In the genomic region with DNA sequence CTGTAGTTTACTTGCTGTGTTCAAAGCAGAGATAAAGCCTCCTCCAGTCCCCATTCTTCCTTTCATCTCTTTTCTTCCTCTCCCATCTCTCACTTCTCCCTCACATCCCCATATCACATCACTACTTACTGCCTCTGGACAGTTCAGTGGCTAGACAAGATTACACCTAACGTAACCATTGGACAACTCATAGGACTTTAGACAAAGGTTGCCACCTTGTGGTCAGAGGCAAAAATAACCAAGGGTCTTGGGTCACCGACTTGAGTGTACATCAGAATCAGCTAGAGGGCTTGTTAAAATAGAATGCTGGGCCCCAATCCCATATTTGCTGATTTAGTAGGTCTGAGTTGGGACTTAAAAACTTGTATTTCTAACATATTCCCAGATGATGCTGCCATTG, we compare ENCODE assay signal across 8 cellular contexts.
A peak's percentile ranks its signal among the peaks of the same experiment; 100 is the strongest.
DNase-seq lines count a peak whose midpoint lies in the region; ATAC-seq, FAIRE-seq and TF ChIP-seq lines count a peak whose summit lies in the region.

No MANE protein-coding gene starts in this region.

- H3K23ac ChIP-seq in H1 (ENCODE audit: insufficient read length) = no peak overlapping the region

- no peaks in the 10 kb centered on the region for H3K4me1 ChIP-seq in H1 (replicated peaks in 1 of 4; ENCODE audit: control insufficient read depth in 3 of 4, insufficient read depth in 4 of 4, low read length in 3 of 4)
- no peaks in the 10 kb centered on the region for H3K4me1 ChIP-seq in naive thymus-derived CD4-positive, alpha-beta T cell (ENCODE audit: control insufficient read depth in 2 of 2, insufficient read depth in 2 of 2, low read length in 2 of 2)

- no peaks in the 10 kb centered on the region for H3K79me2 ChIP-seq in H1 (ENCODE audit: control insufficient read depth in 1 of 2, insufficient read depth in 2 of 2, low read length in 2 of 2)

- no peaks in the 10 kb centered on the region for H3K9me3 ChIP-seq in H1 (ENCODE audit: insufficient read depth in 2 of 2, low read depth in 1 of 2, low read length in 1 of 2)
- H3K9me3 ChIP-seq in naive thymus-derived CD4-positive, alpha-beta T cell (ENCODE audit: control insufficient read depth in 2 of 3, low read length in 3 of 3) = no peaks in the 10 kb centered on the region

- H3K4ac ChIP-seq in H1 (replicated peaks; ENCODE audit: insufficient read length, low read depth, low read length) = no peak overlapping the region

- no peak overlapping the region for H2BK120ac ChIP-seq in H1 (replicated peaks; ENCODE audit: low read depth, low read length)

- no peak overlapping the region for H3K14ac ChIP-seq in H1 (ENCODE audit: insufficient read length)

- H4K5ac ChIP-seq in H1 (ENCODE audit: insufficient read length, low read depth, low read length) = no peak overlapping the region

- H3K4me1 Mint-ChIP-seq in naive thymus-derived CD4-positive, alpha-beta T cell = peaks cover 0 to 1% (median 0%) of the 10 kb centered on the region in 7 donors

- no peak overlapping the region for H3K18ac ChIP-seq in H1 (ENCODE audit: extremely low read depth, low read length)

- H3K56ac ChIP-seq in H1 (replicated peaks; ENCODE audit: insufficient read length, low read depth, low read length) = no peak overlapping the region

- H2BK20ac ChIP-seq in H1 (ENCODE audit: low read length) = no peak overlapping the region

- no peaks in the 10 kb centered on the region for H3K36me3 Mint-ChIP-seq in naive thymus-derived CD4-positive, alpha-beta T cell

- H2BK12ac ChIP-seq in H1 (ENCODE audit: low read depth, low read length) = no peak overlapping the region

- H4K91ac ChIP-seq in H1 (replicated peaks; ENCODE audit: insufficient read length, low read length) = no peak overlapping the region

- no peak overlapping the region for H2BK5ac ChIP-seq in H1 (ENCODE audit: low read depth, low read length)

- no peak overlapping the region for H3K4me3 Mint-ChIP-seq in naive thymus-derived CD4-positive, alpha-beta T cell

- peak in 2 of 3 experiments; percentile 55 to 59; a peak in 3 of 4 replicates for TF ChIP-seq CTCF in H1 (IDR thresholded peaks at IDR 0.05; ENCODE audit: control extremely low read depth in 1 of 3, insufficient read depth in 1 of 3, low read depth in 1 of 3, low read length in 3 of 3)

- POLR2A ChIA-PET in H1 (lab: Charles Lee; ENCODE audit: partially characterized antibody) = interaction anchor here (1.1 to 1.2 kb wide), 2 partner anchors 15 kb away, joined by 3 to 4 read pairs; no protein-coding TSS in a partner anchor
- POLR2A ChIA-PET in naive thymus-derived CD4-positive, alpha-beta T cell (lab: Charles Lee) = no interaction called here

- no peaks in the 10 kb centered on the region for H3K9me3 Mint-ChIP-seq in naive thymus-derived CD4-positive, alpha-beta T cell

- peaks cover 0 to 16% (median 6%) of the 10 kb centered on the region in 4 experiments; a peak in 3 of 7 replicates for H3K27me3 ChIP-seq in H1 (replicated peaks in 1 of 4; ENCODE audit: control insufficient read depth in 3 of 4, extremely low read depth in 1 of 4, insufficient read depth in 3 of 4, low read length in 3 of 4)
- H3K27me3 ChIP-seq in naive thymus-derived CD4-positive, alpha-beta T cell (ENCODE audit: control insufficient read depth in 2 of 2, insufficient read depth in 2 of 2, low read length in 2 of 2) = no peaks in the 10 kb centered on the region

- peak; percentile 41 for DNase-seq in D341Med (ENCODE audit: low spot score)
- peak; percentile 48 for DNase-seq in LoVo (ENCODE audit: low spot score)
- no peak for DNase-seq in H1 (ENCODE audit: low read depth in 1 of 2, low spot score in 2 of 2)
- peak in 6 of 9 donors; percentile 7 to 45 (median 27) for DNase-seq in naive thymus-derived CD4-positive, alpha-beta T cell
- no peak for DNase-seq in T1000 (lab: John Stamatoyannopoulos, UW)

- H3K79me1 ChIP-seq in H1 (ENCODE audit: low read depth, low read length) = no peaks in the 10 kb centered on the region

- CTCF ChIA-PET in H1 (lab: Charles Lee; ENCODE audit: partially characterized antibody) = interaction anchor here (0.6 to 2.0 kb wide), 12 partner anchors 9 to 479 kb away, joined by 3 to 7 read pairs (median 4); no protein-coding TSS in a partner anchor
- CTCF ChIA-PET in naive thymus-derived CD4-positive, alpha-beta T cell (lab: Charles Lee) = interaction anchor here (0.7 kb wide), 1 partner anchor 10 kb away, joined by 3 read pairs; no protein-coding TSS in a partner anchor

- peak; percentile 50 for ATAC-seq in GM18873 (IDR thresholded peaks at IDR 0.05; ENCODE audit: low FRiP score, unreplicated experiment)
- ATAC-seq in SK-N-SH treated with all-trans-retinoic acid at 6 μM for 48 hours = peak; percentile 97
- no peak for ATAC-seq in naive thymus-derived CD4-positive, alpha-beta T cell
- no peak for ATAC-seq in activated CD4-positive, CD25-positive, alpha-beta regulatory T cell treated with anti-CD3 and anti-CD28 coated beads, Interleukin-2, amount 50 U/mL, for 24 hours

- 21% methylated on average over 2 of the region's 2 CpGs; no CpG with 5 or more reads in 1 of the 2 experiments for WGBS in H1 (ENCODE audit: extremely low coverage in 1 of 2, insufficient coverage in 1 of 2, insufficient read length in 1 of 2, insufficient replicate concordance in 2 of 2, low coverage in 1 of 2, low lambda C conversion rate in 2 of 2, missing lambda C conversion rate in 1 of 2), 2 experiments

- peaks cover 0 to 12% (median 4%) of the 10 kb centered on the region in 5 donors for H3K27me3 Mint-ChIP-seq in naive thymus-derived CD4-positive, alpha-beta T cell

- no peak overlapping the region for H4K8ac ChIP-seq in H1 (ENCODE audit: extremely low read depth, insufficient read depth, low read length)

- no peak for TF ChIP-seq POLR2A in H1 (IDR thresholded peaks at IDR 0.05; ENCODE audit: control extremely low read depth in 1 of 2, low read depth in 2 of 2, low read length in 2 of 2)

- no peak for TF ChIP-seq EP300 in H1 (IDR thresholded peaks at IDR 0.05; ENCODE audit: borderline replicate concordance in 1 of 2, low read depth in 2 of 2, low read length in 2 of 2)

- H2BK15ac ChIP-seq in H1 (ENCODE audit: low read length) = no peak overlapping the region

- peak; percentile 57 for FAIRE-seq in H1 (lab: Jason Lieb, UNC)

- H2AFZ ChIP-seq in H1 (ENCODE audit: low read length) = no peak overlapping the region

- no peaks in the 10 kb centered on the region for H4K20me1 ChIP-seq in H1 (replicated peaks in 1 of 2; ENCODE audit: control insufficient read depth in 1 of 2, insufficient read depth in 2 of 2, low read length in 2 of 2)

- no peaks in the 10 kb centered on the region for H3K23me2 ChIP-seq in H1 (ENCODE audit: low read depth, low read length)

- no peak overlapping the region for H3K27ac ChIP-seq in H1 (ENCODE audit: low read depth, low read length)
- no peak overlapping the region for H3K27ac ChIP-seq in naive thymus-derived CD4-positive, alpha-beta T cell (ENCODE audit: low read depth, low read length)

- peak; percentile 72 to 82 for TF ChIP-seq RAD21 in H1 (IDR thresholded peaks at IDR 0.05 in 1 of 2, conservative IDR thresholded peaks at IDR 0.05 in 1 of 2; ENCODE audit: low read depth in 2 of 2, low read length in 2 of 2)

- H3K36me3 ChIP-seq in H1 (ENCODE audit: control insufficient read depth in 2 of 4, insufficient read depth in 4 of 4, low read length in 3 of 4) = no peaks in the 10 kb centered on the region; a peak in 1 of 8 replicates
- H3K36me3 ChIP-seq in naive thymus-derived CD4-positive, alpha-beta T cell (ENCODE audit: control insufficient read depth in 2 of 3, insufficient read depth in 3 of 3, low read length in 3 of 3) = no peaks in the 10 kb centered on the region

- no peak overlapping the region for H3K4me2 ChIP-seq in H1 (ENCODE audit: insufficient read depth in 1 of 2, low read depth in 2 of 2, low read length in 2 of 2)

- intact Hi-C loops in naive thymus-derived CD4-positive, alpha-beta T cell (cut with micrococcal nuclease) = loop anchor here (1.0 to 10.0 kb wide), 4 partner anchors 478 to 696 kb away; no protein-coding TSS in a partner anchor

- no peak overlapping the region for H3K9ac ChIP-seq in H1 (replicated peaks in 1 of 4; ENCODE audit: extremely low read depth in 1 of 4, low read depth in 3 of 4, low read length in 3 of 4)

- no peak overlapping the region for H3K4me3 ChIP-seq in H1 (ENCODE audit: extremely low read depth in 1 of 4, insufficient read depth in 2 of 4, low read depth in 3 of 4, low read length in 4 of 4)
- H3K4me3 ChIP-seq in naive thymus-derived CD4-positive, alpha-beta T cell (ENCODE audit: low read length) = no peak overlapping the region

- no peak overlapping the region for H2AK5ac ChIP-seq in H1 (ENCODE audit: low read depth, low read length)

- peak overlapping the region in 1 of 9 donors; percentile 2 for H3K27ac Mint-ChIP-seq in naive thymus-derived CD4-positive, alpha-beta T cell

TF ChIP-seq in SK-N-SH treated with all-trans-retinoic acid at 6 μM for 48 hours, 23 proteins besides CTCF, POLR2A, EP300 and RAD21 (continues in another document):
- TF ChIP-seq ZFP3 (CRISPR knock-in tag; IDR thresholded peaks at IDR 0.05) (no peak), ISL1 (CRISPR knock-in tag; IDR thresholded peaks at IDR 0.05) (no peak), ZC3H10 (CRISPR knock-in tag; IDR thresholded peaks at IDR 0.05) (no peak), OSR1 (CRISPR knock-in tag; IDR thresholded peaks at IDR 0.05) (no peak), ZNF565 (CRISPR knock-in tag; conservative IDR thresholded peaks at IDR 0.05; ENCODE audit: low read depth) (no peak), ESRRG (CRISPR knock-in tag; IDR thresholded peaks at IDR 0.05) (no peak)

TF ChIP-seq in H1, 55 proteins besides CTCF, POLR2A, EP300 and RAD21 (continues in another document):
- no peak for TF ChIP-seq ASH2L (IDR thresholded peaks at IDR 0.05; ENCODE audit: low read length)

Comparison
In these comparisons a context has a peak if more than half of its experiments do, and no peak if none do; other contexts are left out.
1. DNase-seq: peak in D341Med (single experiment), LoVo (single experiment) and naive thymus-derived CD4-positive, alpha-beta T cell (6 of 9); none in H1 (0 of 2) and T1000 (single experiment).
2. ATAC-seq: peak in GM18873 (single experiment) and SK-N-SH treated with all-trans-retinoic acid at 6 μM for 48 hours (single experiment); none in naive thymus-derived CD4-positive, alpha-beta T cell (single experiment) and activated CD4-positive, CD25-positive, alpha-beta regulatory T cell treated with anti-CD3 and anti-CD28 coated beads, Interleukin-2, amount 50 U/mL, for 24 hours (0 of 2).